In the genomic region with DNA sequence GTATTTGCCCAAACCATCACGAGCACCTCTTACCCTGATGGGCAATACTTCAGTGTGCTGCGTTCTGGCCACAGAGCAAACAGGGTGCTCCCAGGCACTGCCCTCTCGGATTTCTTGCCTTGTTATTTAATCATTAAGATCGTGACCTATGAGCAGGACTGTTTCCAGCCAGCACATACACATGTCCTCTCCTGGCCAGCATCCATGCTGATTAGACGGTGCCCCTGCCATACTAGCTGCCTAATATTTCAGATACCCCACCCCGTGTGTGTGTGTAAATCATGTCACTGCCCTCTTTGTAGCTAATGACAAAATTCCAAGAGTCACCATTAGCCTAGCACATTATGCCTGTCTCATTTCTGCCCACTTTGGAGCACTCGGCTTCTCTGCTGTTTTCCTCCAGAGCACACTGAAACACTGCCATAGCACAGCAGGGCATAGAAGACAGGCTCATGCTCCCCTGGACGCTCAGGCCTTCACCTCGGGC, we compare ENCODE assay signal across 8 cellular contexts. TPM values are rescaled to one million over a fixed set of nuclear protein-coding genes. Genes with fewer than 3 reads are reported as not detected.
DNase-seq lines count a peak whose midpoint lies in the region; ATAC-seq and TF ChIP-seq lines count a peak whose summit lies in the region.

No MANE protein-coding gene starts in this region.

- H3K4me3 ChIP-seq in HCT116 (replicated peaks in 1 of 2; ENCODE audit: low read depth in 1 of 2, low read length in 2 of 2), result peak overlapping the region; percentile 73 to 99
- H3K4me3 ChIP-seq in SK-N-MC, result peak overlapping the region; percentile 85
- peak overlapping the region; percentile 91 to 92 for H3K4me3 ChIP-seq in gastroesophageal sphincter
- peak overlapping the region; percentile 97 for H3K4me3 ChIP-seq in skeletal muscle cell (ENCODE audit: low read depth, low read length)

- H3K27ac ChIP-seq in HCT116 (ENCODE audit: low read depth, low read length) (peak overlapping the region; percentile 87), SK-N-MC (no peak overlapping the region), gastroesophageal sphincter (peak overlapping the region in 3 of 4 donors; percentile 62 to 96 (median 90))

- TF ChIP-seq RAD21 in HCT116 (IDR thresholded peaks at IDR 0.05; ENCODE audit: low read depth), result no peak

- no peaks in the 10 kb centered on the region for H3K27me3 ChIP-seq in HCT116 (ENCODE audit: insufficient read depth, low read length)
- no peaks in the 10 kb centered on the region for H3K27me3 ChIP-seq in gastroesophageal sphincter

- no peaks in the 10 kb centered on the region for H3K9me2 ChIP-seq in HCT116 (ENCODE audit: insufficient read depth)

- TF ChIP-seq CTCF in HCT116 (IDR thresholded peaks at IDR 0.05 in 2 of 3, conservative IDR thresholded peaks at IDR 0.05 in 1 of 3; ENCODE audit: borderline replicate concordance in 1 of 3, insufficient read depth in 1 of 3, low read depth in 2 of 3, low read length in 2 of 3), result no peak
- TF ChIP-seq CTCF in gastroesophageal sphincter (IDR thresholded peaks at IDR 0.05), result no peak

- H3K4me1 ChIP-seq in HCT116 (ENCODE audit: control insufficient read depth in 1 of 2, insufficient read depth in 2 of 2, low read length in 2 of 2) (peaks cover 11 to 23% of the 10 kb centered on the region in 2 experiments; a peak in 3 of 4 replicates), gastroesophageal sphincter (peaks cover 0 to 13% (median 7%) of the 10 kb centered on the region in 3 donors)

- H4K20me1 ChIP-seq in HCT116 (ENCODE audit: insufficient read depth), result no peaks in the 10 kb centered on the region

- TF ChIP-seq EP300 in gastroesophageal sphincter (IDR thresholded peaks at IDR 0.05), result no peak

- intact Hi-C loops in HCT116 (cut with micrococcal nuclease), result loop anchor here (5.0 kb wide), 1 partner anchor 64 kb away; the partner anchor contains the start of gene FBXO31

- CTCF ChIA-PET in HCT116 (lab: Charles Lee), result interaction anchor here (1.2 to 2.5 kb wide), 4 partner anchors 21 to 318 kb away, joined by 3 to 12 read pairs (median 5); no protein-coding TSS in a partner anchor

- DNase-seq in HCT116 (ENCODE audit: low read depth, low spot score), result no peak
- DNase-seq in SK-N-MC (ENCODE audit: low read depth, low spot score), result no peak
- DNase-seq in skeletal muscle cell (ENCODE audit: low read depth), result no peak
- no peak for DNase-seq in CD1c-positive myeloid dendritic cell (ENCODE audit: extremely low spot score)
- DNase-seq in NCI-H187 treated with DMSO at 0.1 percent for 48 hours (lab: John Stamatoyannopoulos, UW), result no peak
- DNase-seq in GDM1 (lab: John Stamatoyannopoulos, UW), result no peak

- RAD21 ChIA-PET in HCT116 (lab: Charles Lee; ENCODE audit: low non-redundant PET in 1 of 2, low total read pairs in 2 of 2, uncharacterized antibody in 2 of 2, unreplicated experiment in 2 of 2), result interaction anchor here in 1 of 2 experiments (0.7 to 1.0 kb wide), 2 partner anchors 318 to 582 kb away, joined by 3 read pairs; no protein-coding TSS in a partner anchor

- ATAC-seq in HCT116, result no peak
- ATAC-seq in gastroesophageal sphincter, result no peak
- ATAC-seq in GM21576 (IDR thresholded peaks at IDR 0.05; ENCODE audit: unreplicated experiment), result no peak

- WGBS in gastroesophageal sphincter (ENCODE audit: low coverage in 1 of 2), 2 donors, result 14 to 15% methylated on average over 8 to 9 of the region's 9 CpGs

- POLR2A ChIA-PET in HCT116 (lab: Charles Lee), result interaction anchor here (1.5 kb wide), 1 partner anchor 66 kb away, joined by 8 read pairs; the partner anchor contains the start of gene FBXO31

- peaks cover 19% of the 10 kb centered on the region for H3K79me2 ChIP-seq in HCT116 (ENCODE audit: insufficient read depth, low read length)

- BruUV-seq in HCT116 (replicated peaks; lab: Mats Ljungman, UMichigan), result TSS peak; percentile 77

- H3K4me2 ChIP-seq in HCT116 (ENCODE audit: low read length), result peak overlapping the region; percentile 77

- H2AFZ ChIP-seq in HCT116 (ENCODE audit: low read depth, low read length, poor library complexity, severe bottlenecking), result no peak overlapping the region

- TF ChIP-seq POLR2A in HCT116 (IDR thresholded peaks at IDR 0.05; ENCODE audit: borderline replicate concordance, extremely low read depth, insufficient read depth, insufficient read length) (no peak), gastroesophageal sphincter (IDR thresholded peaks at IDR 0.05) (no peak)

- peak overlapping the region; percentile 96 for H3K9ac ChIP-seq in HCT116 (ENCODE audit: low read length)
- peak overlapping the region; percentile 97 for H3K9ac ChIP-seq in SK-N-MC (ENCODE audit: insufficient read length)

- H3K9me3 ChIP-seq in HCT116 (ENCODE audit: control insufficient read depth in 1 of 2, insufficient read depth in 1 of 2, low read depth in 1 of 2, low read length in 2 of 2), result no peaks in the 10 kb centered on the region
- H3K9me3 ChIP-seq in SK-N-MC (ENCODE audit: low read depth, low read length), result no peaks in the 10 kb centered on the region
- H3K9me3 ChIP-seq in gastroesophageal sphincter, result no peaks in the 10 kb centered on the region

- peaks cover 0 to 4% of the 10 kb centered on the region in 2 experiments; a peak in 1 of 4 replicates for H3K36me3 ChIP-seq in HCT116 (ENCODE audit: control insufficient read depth in 1 of 2, insufficient read depth in 2 of 2, low read length in 2 of 2)
- H3K36me3 ChIP-seq in SK-N-MC (ENCODE audit: insufficient read depth, low read length), result no peaks in the 10 kb centered on the region
- H3K36me3 ChIP-seq in gastroesophageal sphincter, result peaks cover 0 to 7% of the 10 kb centered on the region in 2 donors

TF ChIP-seq in HCT116, 20 proteins besides CTCF, POLR2A, EP300 and RAD21:
- TF ChIP-seq FOSL1 (IDR thresholded peaks at IDR 0.05; ENCODE audit: low read depth), result no peak
- no peak for TF ChIP-seq YY1 (IDR thresholded peaks at IDR 0.05; ENCODE audit: extremely low read depth, insufficient replicate concordance, low read depth, low read length)
- TF ChIP-seq JUND (IDR thresholded peaks at IDR 0.05), result no peak
- TF ChIP-seq SP1 (IDR thresholded peaks at IDR 0.05; ENCODE audit: low read depth), result no peak
- no peak for TF ChIP-seq MAX (IDR thresholded peaks at IDR 0.05)
- TF ChIP-seq POLR2AphosphoS5 (IDR thresholded peaks at IDR 0.05; ENCODE audit: low read depth, low read length), result no peak
- no peak for TF ChIP-seq ZFX (IDR thresholded peaks at IDR 0.05)
- no peak for TF ChIP-seq ZBTB33 (IDR thresholded peaks at IDR 0.05; ENCODE audit: extremely low read depth, insufficient replicate concordance, low read length)
- no peak for TF ChIP-seq EGR1 (IDR thresholded peaks at IDR 0.05; ENCODE audit: low read depth)
- no peak for TF ChIP-seq ATF3 (IDR thresholded peaks at IDR 0.05)
- TF ChIP-seq EZH2phosphoT487 (IDR thresholded peaks at IDR 0.05; ENCODE audit: borderline replicate concordance), result no peak

RNA-seq across cellular contexts. Expression of gene C16orf95, which starts 1.0 kb away (rescaled TPM):
- total RNA-seq in HCT116 (2021; ENCODE audit: unreplicated experiment), result 12.2 TPM
- 12.3 and 13.2 TPM in 2 replicates for polyA plus RNA-seq in HCT116 (2012)
- total RNA-seq in gastroesophageal sphincter, result 1 to 10 TPM in 3 of 4 donors, under 1 TPM in 1; 0.67 to 4.2 (median 2.2) TPM
